ENCODE assay signal across 2 cellular contexts in genomic region chr17:2690165-2691068, GRCh38.
TF ChIP-seq lines count a peak whose summit lies in the region.

No MANE protein-coding gene starts in this region.

TF ChIP-seq in SK-N-SH, 30 proteins besides CTCF, POLR2A, EP300 and RAD21 (continued from another document):
- TF ChIP-seq ZBTB33 (IDR thresholded peaks at IDR 0.05; ENCODE audit: borderline replicate concordance, low read depth) (no peak), FOXM1 (IDR thresholded peaks at IDR 0.05; ENCODE audit: low read depth) (no peak), USF2 (IDR thresholded peaks at IDR 0.05; ENCODE audit: borderline replicate concordance, low read depth, low read length) (no peak), NFIC (IDR thresholded peaks at IDR 0.05; ENCODE audit: borderline replicate concordance) (no peak), MAX (IDR thresholded peaks at IDR 0.05; ENCODE audit: low read depth) (no peak), RFX5 (IDR thresholded peaks at IDR 0.05; ENCODE audit: low read length) (no peak), FOSL2 (IDR thresholded peaks at IDR 0.05; ENCODE audit: borderline replicate concordance, low read depth) (no peak), SMC3 (IDR thresholded peaks at IDR 0.05; ENCODE audit: low read depth, low read length) (no peak), YY1 (IDR thresholded peaks at IDR 0.05; ENCODE audit: low read depth) (no peak), MXI1 (IDR thresholded peaks at IDR 0.05; ENCODE audit: low read depth, low read length) (no peak), REST (IDR thresholded peaks at IDR 0.05; ENCODE audit: low read depth, low read length) (no peak), MEF2A (IDR thresholded peaks at IDR 0.05; ENCODE audit: borderline replicate concordance, low read depth) (no peak), EZH2phosphoT487 (IDR thresholded peaks at IDR 0.05; ENCODE audit: borderline replicate concordance, low read depth) (no peak)

TF ChIP-seq in SK-N-SH treated with all-trans-retinoic acid at 6 μM for 48 hours, 23 proteins besides CTCF, POLR2A, EP300 and RAD21 (continued from another document):
- TF ChIP-seq POU6F1 (CRISPR knock-in tag; IDR thresholded peaks at IDR 0.05; ENCODE audit: borderline replicate concordance, low read depth) (no peak), CSRNP3 (CRISPR knock-in tag; IDR thresholded peaks at IDR 0.05) (no peak), TSHZ2 (CRISPR knock-in tag; IDR thresholded peaks at IDR 0.05) (no peak), GLIS3 (CRISPR knock-in tag; IDR thresholded peaks at IDR 0.05) (no peak), TOX (CRISPR knock-in tag; IDR thresholded peaks at IDR 0.05; ENCODE audit: borderline replicate concordance) (no peak), ZNF70 (CRISPR knock-in tag; IDR thresholded peaks at IDR 0.05) (no peak), ISL1 (CRISPR knock-in tag; IDR thresholded peaks at IDR 0.05) (no peak), RARB (CRISPR knock-in tag; IDR thresholded peaks at IDR 0.05) (no peak), PPARA (CRISPR knock-in tag; IDR thresholded peaks at IDR 0.05; ENCODE audit: borderline replicate concordance) (no peak), CREB5 (CRISPR knock-in tag; IDR thresholded peaks at IDR 0.05; ENCODE audit: low read depth) (no peak), ESRRG (CRISPR knock-in tag; IDR thresholded peaks at IDR 0.05) (no peak)
